ENCODE assay signal across 9 cellular contexts in the genomic region with DNA sequence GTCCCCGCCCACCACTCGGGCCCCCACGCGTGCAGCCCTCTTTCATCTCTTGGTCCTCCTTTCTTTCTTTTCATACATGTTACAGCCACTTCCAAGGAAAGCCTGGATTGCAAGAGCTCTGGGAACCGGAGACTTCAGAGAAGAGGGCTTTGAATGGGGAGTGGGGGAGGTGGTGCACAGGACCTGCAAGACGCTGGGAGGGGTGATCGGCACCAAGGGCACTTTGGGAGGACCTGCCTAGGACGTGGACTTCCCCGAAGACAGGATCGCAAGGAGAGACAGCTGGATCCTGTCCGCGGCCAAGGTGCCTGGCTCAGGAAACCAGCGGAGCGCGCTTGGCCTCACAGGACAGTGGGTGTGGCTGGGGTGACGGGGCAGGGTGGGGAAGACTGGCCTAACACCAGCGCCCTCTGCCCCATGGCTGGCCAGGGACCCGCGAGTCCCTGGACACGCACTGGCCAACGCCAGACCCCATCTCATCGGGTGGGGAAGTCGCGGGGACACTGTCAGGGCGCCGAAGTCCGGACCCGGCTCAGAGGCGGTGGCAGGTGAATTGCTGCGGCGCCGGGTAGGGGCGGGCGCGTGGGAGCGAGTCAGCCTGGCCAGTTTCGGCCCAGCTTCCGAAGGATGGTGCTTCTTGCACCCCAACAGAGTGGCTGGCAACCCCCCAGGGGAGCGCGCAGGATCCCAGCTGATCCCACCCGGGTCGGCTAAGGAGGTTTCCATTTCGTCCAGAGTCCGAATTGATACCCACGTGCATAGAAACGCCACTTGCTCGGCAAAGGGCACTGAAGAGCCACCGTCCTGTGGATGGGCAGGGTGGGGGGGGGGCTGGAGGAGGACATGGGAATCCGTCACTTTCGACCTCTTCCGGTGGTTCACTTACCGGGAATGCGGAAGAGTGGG. TPM values are rescaled to one million over a fixed set of nuclear protein-coding genes. Genes with fewer than 3 reads are reported as not detected.
DNase-seq lines count a peak whose midpoint lies in the region; ATAC-seq and TF ChIP-seq lines count a peak whose summit lies in the region.
"Had no signal": no experiment of that assay in that cellular context is flagged by ENCODE, and none has a peak within 500 bp of the region (broad histone marks: within the 10 kb centered on the region; RNA-seq: fewer than 3 reads in every experiment).

No MANE protein-coding gene starts in this region.

- H3K27me3 ChIP-seq in dorsolateral prefrontal cortex = peaks cover 0 to 66% (median 47%) of the 10 kb centered on the region in 45 donors
- peaks cover 25% of the 10 kb centered on the region for H3K27me3 ChIP-seq in lower lobe of right lung (ENCODE audit: low read depth)
- peaks cover 27% of the 10 kb centered on the region for H3K27me3 ChIP-seq in upper lobe of right lung

- DNase-seq in SIG-M5 treated with dmso at 0.1 percent for 504 hours (lab: John Stamatoyannopoulos, UW; ENCODE audit: unreplicated experiment) (peak; percentile 70), SIG-M5 (lab: John Stamatoyannopoulos, UW) (no peak), dorsolateral prefrontal cortex (no peak), lower lobe of right lung (peak; percentile 81), upper lobe of right lung (peak; percentile 83), NCI-H1436 treated with DMSO at 0.1 percent for 48 hours (lab: John Stamatoyannopoulos, UW) (no peak)
- DNase-seq: NCI-H446 had no signal

- H3K27ac ChIP-seq in dorsolateral prefrontal cortex = peak overlapping the region in 32 of 59 donors; percentile 18 to 83 (median 64)
- H3K27ac ChIP-seq in lower lobe of right lung = peak overlapping the region; percentile 91
- H3K27ac ChIP-seq in upper lobe of right lung = peak overlapping the region; percentile 90

- TF ChIP-seq CTCF in dorsolateral prefrontal cortex (IDR thresholded peaks at IDR 0.05 in 54 of 56, conservative IDR thresholded peaks at IDR 0.05 in 2 of 56; ENCODE audit: low read depth in 1 of 56, partially characterized antibody in 56 of 56) = no peak
- TF ChIP-seq CTCF in lower lobe of right lung (IDR thresholded peaks at IDR 0.05) = no peak
- TF ChIP-seq CTCF in upper lobe of right lung (IDR thresholded peaks at IDR 0.05) = no peak

- no peaks in the 10 kb centered on the region for H3K36me3 ChIP-seq in lower lobe of right lung
- no peaks in the 10 kb centered on the region for H3K36me3 ChIP-seq in upper lobe of right lung

- peak overlapping the region; percentile 23 to 75 (median 52) for H3K4me3 ChIP-seq in dorsolateral prefrontal cortex
- H3K4me3 ChIP-seq in lower lobe of right lung = peak overlapping the region; percentile 69
- peak overlapping the region; percentile 68 for H3K4me3 ChIP-seq in upper lobe of right lung

- intact Hi-C loops in dorsolateral prefrontal cortex (cut with DNase I) = loop anchor here in 1 of 2 donors (10.0 kb wide), 2 partner anchors 185 to 355 kb away; no protein-coding TSS in a partner anchor
- intact Hi-C loops in lower lobe of right lung (cut with DNase I) = no loop called here
- intact Hi-C loops in upper lobe of right lung (cut with DNase I) = no loop called here

- H3K9me3 ChIP-seq in lower lobe of right lung = no peaks in the 10 kb centered on the region
- no peaks in the 10 kb centered on the region for H3K9me3 ChIP-seq in upper lobe of right lung

- H3K4me1 ChIP-seq in lower lobe of right lung (peaks cover 47% of the 10 kb centered on the region), upper lobe of right lung (peaks cover 27% of the 10 kb centered on the region)

- peak; percentile 62 to 67 for ATAC-seq in lower lobe of right lung
- ATAC-seq in upper lobe of right lung = peak; percentile 41
- ATAC-seq in HG02798 (IDR thresholded peaks at IDR 0.05; ENCODE audit: poor library complexity, unreplicated experiment) = no peak
- ATAC-seq in HG03095 (IDR thresholded peaks at IDR 0.05; ENCODE audit: unreplicated experiment) = no peak

RNA-seq across cellular contexts. Expression of gene THBD, which starts 0.7 kb away (rescaled TPM):
- total RNA-seq in dorsolateral prefrontal cortex (10 to 100 TPM in 2 of 120 experiments, 1 to 10 TPM in 102, under 1 TPM in 16; 0.45 to 13.3 (median 2.0) TPM), lower lobe of right lung (77.6 TPM), upper lobe of right lung (104 TPM)

RNA-seq across cellular contexts. Expression of gene SSTR4, which starts 15.1 kb away (rescaled TPM):
- total RNA-seq in dorsolateral prefrontal cortex (1 to 10 TPM in 60 of 120 experiments, under 1 TPM in 52, not detected in 8; 0.32 to 3.3 (median 1.1) TPM), lower lobe of right lung (0.35 TPM), upper lobe of right lung (not detected)

RNA-seq across cellular contexts. Expression of gene CD93, which starts 35.9 kb away (rescaled TPM):
- total RNA-seq in dorsolateral prefrontal cortex (10 to 100 TPM in 23 of 120 experiments, 1 to 10 TPM in 97; 1.1 to 24.6 (median 4.9) TPM), lower lobe of right lung (99.7 TPM), upper lobe of right lung (160 TPM)

Comparison
In these comparisons a context has a peak if more than half of its experiments do, and no peak if none do; other contexts are left out.
1. DNase-seq: peak in SIG-M5 treated with dmso at 0.1 percent for 504 hours (single experiment), lower lobe of right lung (single experiment) and upper lobe of right lung (single experiment); none in SIG-M5 (single experiment), dorsolateral prefrontal cortex (0 of 10) and NCI-H1436 treated with DMSO at 0.1 percent for 48 hours (single experiment).
2. ATAC-seq: peak in lower lobe of right lung (2 of 2) and upper lobe of right lung (single experiment); none in HG02798 (single experiment) and HG03095 (single experiment).
3. Peak in every context shown above with its lines, with median percentiles within 50 percentile points of each other: H3K27ac ChIP-seq and H3K4me3 ChIP-seq.